Comparison of ENCODE assay signal across 1 cellular context in the genomic region with DNA sequence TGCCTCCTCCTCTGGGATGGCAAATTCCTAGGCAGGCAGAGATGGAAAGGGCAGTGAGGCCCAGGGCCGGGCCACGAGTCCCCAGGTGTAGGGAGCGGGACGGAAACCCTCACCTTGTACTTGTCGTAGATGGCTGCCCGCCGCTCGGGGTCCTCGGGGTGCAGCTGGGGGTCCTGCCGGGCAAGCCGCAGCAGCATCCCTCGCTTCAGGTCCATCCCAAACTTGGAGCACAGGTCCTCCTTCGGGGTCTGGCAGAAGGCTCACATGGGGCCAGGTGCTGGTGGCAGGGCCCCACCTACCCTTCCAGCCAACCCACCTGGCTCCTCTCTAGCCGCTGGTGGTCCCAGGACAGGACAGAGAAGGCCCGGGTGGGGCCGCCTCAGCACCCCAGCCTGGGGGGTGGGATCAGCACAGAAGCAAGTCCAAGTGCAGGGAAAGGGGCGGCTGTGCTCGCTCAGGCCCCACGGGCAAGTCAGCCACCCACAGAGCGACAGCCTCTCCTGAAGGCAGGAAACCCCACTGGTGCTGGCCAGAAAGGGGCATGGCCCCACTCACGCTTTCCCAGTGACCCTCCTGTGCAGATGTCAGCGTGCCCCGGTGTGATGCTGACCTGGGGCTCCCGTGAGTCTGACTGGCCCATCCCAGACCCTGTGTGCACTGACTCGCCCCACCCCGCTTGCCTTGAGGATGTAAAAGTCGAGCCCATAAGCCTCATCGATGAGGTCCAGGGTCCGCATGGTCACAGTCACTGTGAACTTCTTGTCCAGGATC.
A peak's percentile ranks its signal among the peaks of the same experiment; 100 is the strongest.
TF ChIP-seq lines count a peak whose summit lies in the region.

No MANE protein-coding gene starts in this region.

TF ChIP-seq in K562, 482 proteins besides CTCF, POLR2A, EP300 and RAD21:
- TF ChIP-seq POLR2G (IDR thresholded peaks at IDR 0.05; ENCODE audit: low read depth, low read length) (peak; percentile 52; the same call in 1 of the 2 replicates), FOXK1 (CRISPR knock-in tag; IDR thresholded peaks at IDR 0.05; ENCODE audit: borderline replicate concordance) (no peak), RBFOX2 (IDR thresholded peaks at IDR 0.05; ENCODE audit: low read depth, low read length) (peak; percentile 45)
